1 cellular context compared by ENCODE assay signal in the genomic region with DNA sequence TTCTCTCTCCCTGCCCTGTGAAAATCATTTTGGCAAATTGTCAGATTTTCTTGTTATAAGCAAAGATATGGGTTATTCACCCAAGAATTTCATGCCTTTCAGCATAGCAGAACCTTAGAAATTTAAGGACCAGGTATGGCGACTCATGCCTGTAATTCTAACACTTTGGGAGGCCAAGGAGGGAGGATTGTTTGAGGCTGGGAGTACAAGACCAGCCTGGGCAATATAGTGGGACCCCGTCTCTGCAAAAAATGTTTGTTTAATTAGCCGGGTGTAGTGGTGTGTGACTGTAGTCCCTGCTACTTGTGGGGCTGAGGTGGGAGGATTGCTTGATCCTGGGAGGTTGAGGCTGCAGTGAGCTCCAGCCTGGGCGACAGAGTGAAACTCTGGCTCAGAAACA.
A peak's percentile ranks its signal among the peaks of the same experiment; 100 is the strongest.
TF ChIP-seq lines count a peak whose summit lies in the region.

No MANE protein-coding gene starts in this region.

TF ChIP-seq in HepG2, 621 proteins besides CTCF, POLR2A, EP300 and RAD21 (continued from another document):
- TF ChIP-seq, protein P1, sequence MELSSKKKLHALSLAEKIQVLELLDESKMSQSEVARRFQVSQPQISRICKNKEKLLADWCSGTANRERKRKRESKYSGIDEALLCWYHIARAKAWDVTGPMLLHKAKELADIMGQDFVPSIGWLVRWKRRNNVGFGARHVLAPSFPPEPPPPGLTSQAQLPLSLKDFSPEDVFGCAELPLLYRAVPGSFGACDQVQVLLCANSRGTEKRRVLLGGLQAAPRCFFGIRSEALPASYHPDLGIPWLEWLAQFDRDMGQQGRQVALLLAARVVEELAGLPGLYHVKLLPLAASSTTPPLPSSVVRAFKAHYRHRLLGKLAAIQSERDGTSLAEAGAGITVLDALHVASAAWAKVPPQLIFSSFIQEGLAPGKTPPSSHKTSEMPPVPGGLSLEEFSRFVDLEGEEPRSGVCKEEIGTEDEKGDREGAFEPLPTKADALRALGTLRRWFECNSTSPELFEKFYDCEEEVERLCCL (CRISPR knock-in tag; IDR thresholded peaks at IDR 0.05; ENCODE audit: borderline replicate concordance) = no peak
- TF ChIP-seq ZNF121 (CRISPR knock-in tag; IDR thresholded peaks at IDR 0.05) = peak; percentile 42; the same call in 1 of the 2 replicates
- no peak for TF ChIP-seq ZNF264 (CRISPR knock-in tag; IDR thresholded peaks at IDR 0.05)
